Comparison of ENCODE assay signal across 8 cellular contexts in genomic region chr3:133475245-133476010, GRCh38.
DNase-seq lines count a peak whose midpoint lies in the region; ATAC-seq and TF ChIP-seq lines count a peak whose summit lies in the region.

No MANE protein-coding gene starts in this region.

- H3K4me1 ChIP-seq in BLaER1 (peaks cover 49% of the 10 kb centered on the region), gastrocnemius medialis (peaks cover 0 to 19% of the 10 kb centered on the region in 2 donors), SK-N-SH (ENCODE audit: control insufficient read depth in 1 of 2, insufficient read depth in 2 of 2, low read depth in 1 of 2, low read length in 1 of 2) (peaks cover 0 to 3% of the 10 kb centered on the region in 2 experiments; a peak in 1 of 4 replicates), ascending aorta (no peaks in the 10 kb centered on the region)

- TF ChIP-seq EP300 in SK-N-SH (IDR thresholded peaks at IDR 0.05; ENCODE audit: borderline replicate concordance in 1 of 2, low read depth in 1 of 2, low read length in 1 of 2) = no peak

- peak overlapping the region; percentile 58 to 81 for H3K27ac Mint-ChIP-seq in T-cell

- peaks cover 44 to 49% (median 47%) of the 10 kb centered on the region in 3 donors for H3K4me1 Mint-ChIP-seq in T-cell

- no peaks in the 10 kb centered on the region for H3K79me2 ChIP-seq in SK-N-SH (ENCODE audit: insufficient read depth)

- POLR2A ChIA-PET in T-cell (lab: Charles Lee) (interaction anchor here in 1 of 2 donors (0.6 kb wide), 1 partner anchor 87 kb away, joined by 7 read pairs; no protein-coding TSS in a partner anchor), SK-N-SH (lab: Yijun Ruan, JAX) (no interaction called here)

- DNase-seq in T-cell (no peak), gastrocnemius medialis (no peak), cerebellar cortex (ENCODE audit: low spot score) (no peak), SK-N-SH (no peak), ascending aorta (ENCODE audit: low spot score in 2 of 2) (no peak)

- WGBS in SK-N-SH (ENCODE audit: low lambda C conversion rate) = 71% methylated on average over 5 of the region's 5 CpGs

- H4K20me1 ChIP-seq in BLaER1 (no peaks in the 10 kb centered on the region), SK-N-SH (ENCODE audit: insufficient read depth) (no peaks in the 10 kb centered on the region)

- in situ Hi-C loops in gastrocnemius medialis (cut with MboI; ENCODE audit: low sequenced_read_pairs in 4 of 4) = no loop called here

- no peaks in the 10 kb centered on the region for H3K9me2 ChIP-seq in SK-N-SH

- no peak overlapping the region for H3K4me3 ChIP-seq in BLaER1
- no peak overlapping the region for H3K4me3 ChIP-seq in gastrocnemius medialis
- H3K4me3 ChIP-seq in SK-N-SH (ENCODE audit: low read depth in 2 of 2, low read length in 1 of 2) = no peak overlapping the region
- no peak overlapping the region for H3K4me3 ChIP-seq in ascending aorta

- no peaks in the 10 kb centered on the region for H3K9me3 Mint-ChIP-seq in T-cell

- no peak overlapping the region for H2AFZ ChIP-seq in SK-N-SH (ENCODE audit: low read depth)

- ATAC-seq in GM18870 (IDR thresholded peaks at IDR 0.05; ENCODE audit: unreplicated experiment) = peak; percentile 85
- ATAC-seq in HG03060 (IDR thresholded peaks at IDR 0.05; ENCODE audit: low read depth, unreplicated experiment) = peak; percentile 61
- peak; percentile 34 to 66 (median 51) for ATAC-seq in T-cell (replicated peaks in 1 of 4)
- ATAC-seq in gastrocnemius medialis = no peak

- CTCF ChIA-PET in T-cell (lab: Charles Lee) (interaction anchor here (0.7 kb wide), 2 partner anchors 16 to 1116 kb away, joined by 7 to 12 read pairs; no protein-coding TSS in a partner anchor), SK-N-SH (lab: Yijun Ruan, JAX) (interaction anchor here (1.3 kb wide), 1 partner anchor 11 kb away, joined by 3 read pairs; no protein-coding TSS in a partner anchor)

- no peaks in the 10 kb centered on the region for H3F3A ChIP-seq in SK-N-SH (replicated peaks; ENCODE audit: insufficient read depth)

- intact Hi-C loops in gastrocnemius medialis (cut with DNase I; ENCODE audit: low total_unique reads) = no loop called here
- intact Hi-C loops in ascending aorta (cut with DNase I) = no loop called here

- H3K36me3 ChIP-seq in BLaER1 = no peaks in the 10 kb centered on the region
- no peaks in the 10 kb centered on the region for H3K36me3 ChIP-seq in gastrocnemius medialis
- H3K36me3 ChIP-seq in SK-N-SH (replicated peaks in 1 of 2; ENCODE audit: control insufficient read depth in 1 of 2, insufficient read depth in 2 of 2, low read length in 1 of 2) = no peaks in the 10 kb centered on the region
- H3K36me3 ChIP-seq in ascending aorta = no peaks in the 10 kb centered on the region

- H3K9ac ChIP-seq in BLaER1 (no peak overlapping the region), SK-N-SH (no peak overlapping the region)

- TF ChIP-seq POLR2A in gastrocnemius medialis (IDR thresholded peaks at IDR 0.05) = no peak

- H3K9me3 ChIP-seq in BLaER1 = no peaks in the 10 kb centered on the region
- no peaks in the 10 kb centered on the region for H3K9me3 ChIP-seq in gastrocnemius medialis
- H3K9me3 ChIP-seq in SK-N-SH = no peaks in the 10 kb centered on the region
- no peaks in the 10 kb centered on the region for H3K9me3 ChIP-seq in ascending aorta

- TF ChIP-seq CTCF in gastrocnemius medialis (IDR thresholded peaks at IDR 0.05 in 4 of 5, conservative IDR thresholded peaks at IDR 0.05 in 1 of 5) (no peak), SK-N-SH (IDR thresholded peaks at IDR 0.05) (no peak), ascending aorta (IDR thresholded peaks at IDR 0.05) (no peak)

- H3K27ac ChIP-seq in BLaER1 (no peak overlapping the region), gastrocnemius medialis (peak overlapping the region in 3 of 4 donors; percentile 39 to 57 (median 47)), SK-N-SH (ENCODE audit: low read depth in 2 of 2, low read length in 1 of 2) (no peak overlapping the region), ascending aorta (no peak overlapping the region)

- no peaks in the 10 kb centered on the region for H3K27me3 Mint-ChIP-seq in T-cell

- H3K36me3 Mint-ChIP-seq in T-cell = no peaks in the 10 kb centered on the region

- H3K27me3 ChIP-seq in BLaER1 = no peaks in the 10 kb centered on the region
- H3K27me3 ChIP-seq in gastrocnemius medialis = no peaks in the 10 kb centered on the region
- no peaks in the 10 kb centered on the region for H3K27me3 ChIP-seq in SK-N-SH (ENCODE audit: insufficient read depth)
- no peaks in the 10 kb centered on the region for H3K27me3 ChIP-seq in ascending aorta

- TF ChIP-seq RAD21 in SK-N-SH (IDR thresholded peaks at IDR 0.05; ENCODE audit: low read length) = no peak

- H3K4me2 ChIP-seq in BLaER1 = peak overlapping the region; percentile 57
- H3K4me2 ChIP-seq in SK-N-SH = no peak overlapping the region

- peak overlapping the region in 1 of 3 donors; percentile 7 for H3K4me3 Mint-ChIP-seq in T-cell

TF ChIP-seq in SK-N-SH, 30 proteins besides CTCF, POLR2A, EP300 and RAD21:
- TF ChIP-seq YY1 (IDR thresholded peaks at IDR 0.05; ENCODE audit: low read depth) (no peak), FOXM1 (IDR thresholded peaks at IDR 0.05; ENCODE audit: low read depth) (no peak), POLR2AphosphoS5 (IDR thresholded peaks at IDR 0.05; ENCODE audit: low read depth, low read length) (no peak)

Comparison
In these comparisons a context has a peak if more than half of its experiments do, and no peak if none do; other contexts are left out.
1. H3K27ac ChIP-seq: peak in gastrocnemius medialis (3 of 4); none in BLaER1 (single experiment), SK-N-SH (0 of 2) and ascending aorta (0 of 2).
2. ATAC-seq: peak in GM18870 (single experiment), HG03060 (single experiment) and T-cell (4 of 4); none in gastrocnemius medialis (0 of 2).